In genomic region chr6:109008061-109008460, GRCh38 we compare ENCODE assay signal across 8 cellular contexts.
DNase-seq lines count a peak whose midpoint lies in the region; ATAC-seq and TF ChIP-seq lines count a peak whose summit lies in the region.

No MANE protein-coding gene starts in this region.

- peak overlapping the region; percentile 95 for H3K9ac ChIP-seq in adipocyte (ENCODE audit: low read length)

- H3K4me3 ChIP-seq in heart right ventricle (peak overlapping the region; percentile 67 to 98 (median 94)), adipocyte (ENCODE audit: low read length) (peak overlapping the region; percentile 95), lower leg skin (ENCODE audit: low read depth, poor library complexity, severe bottlenecking) (peak overlapping the region; percentile 94), uterus (peak overlapping the region; percentile 60 to 76)

- H3K9me3 ChIP-seq in heart right ventricle (no peaks in the 10 kb centered on the region), adipocyte (ENCODE audit: control insufficient read depth, low read length) (no peaks in the 10 kb centered on the region), uterus (no peaks in the 10 kb centered on the region)

- 34 to 35% methylated on average over 4 of the region's 4 CpGs for WGBS in heart right ventricle, 2 donors
- 39 to 42% methylated on average over 4 of the region's 4 CpGs for WGBS in lower leg skin, 2 donors

- H3K36me3 ChIP-seq in heart right ventricle (no peaks in the 10 kb centered on the region), adipocyte (ENCODE audit: control insufficient read depth, insufficient read depth, low read length, severe bottlenecking) (no peaks in the 10 kb centered on the region), uterus (no peaks in the 10 kb centered on the region)

- TF ChIP-seq CTCF in heart right ventricle (IDR thresholded peaks at IDR 0.05), result no peak
- no peak for TF ChIP-seq CTCF in lower leg skin (IDR thresholded peaks at IDR 0.05)
- no peak for TF ChIP-seq CTCF in uterus (IDR thresholded peaks at IDR 0.05)

- DNase-seq in heart right ventricle (no peak), Right ventricle myocardium inferior (ENCODE audit: missing footprints) (no peak), adipocyte (ENCODE audit: low read depth) (peak; percentile 12), lower leg skin (ENCODE audit: low spot score in 2 of 2) (no peak), uterus (no peak), activated gamma-delta T cell treated with Interleukin-2 at 50 U/mL for 16 hours (no peak)
- DNase-seq in stimulated activated CD4-positive, alpha-beta T cell treated with anti-CD3 and anti-CD28 coated beads, Interleukin-2, amount 100 ng/mL, for 48 hours, result no peak

- H3K27me3 ChIP-seq in heart right ventricle (no peaks in the 10 kb centered on the region), adipocyte (replicated peaks; ENCODE audit: control insufficient read depth, insufficient read depth, low read length) (no peaks in the 10 kb centered on the region), uterus (no peaks in the 10 kb centered on the region)

- ATAC-seq in heart right ventricle, result no peak
- ATAC-seq in Right ventricle myocardium inferior, result no peak
- no peak for ATAC-seq in HG02981 (IDR thresholded peaks at IDR 0.05; ENCODE audit: unreplicated experiment)

- intact Hi-C loops in heart right ventricle (cut with DNase I), result loop anchor here in 8 of 10 donors (2.0 to 10.0 kb wide), 13 partner anchors 36 to 374 kb away; partner anchors contain the start of gene CD164 (in 1 of the 8)
- intact Hi-C loops in Right ventricle myocardium inferior (cut with DNase I), result loop anchor here (2.0 to 5.0 kb wide), 3 partner anchors 63 to 106 kb away; no protein-coding TSS in a partner anchor
- intact Hi-C loops in lower leg skin (cut with DNase I; ENCODE audit: low total_unique reads), result no loop called here
- intact Hi-C loops in uterus (cut with DNase I; ENCODE audit: low total_unique reads), result loop anchor here (10.0 kb wide), 1 partner anchor 53 kb away; no protein-coding TSS in a partner anchor

- H3K27ac ChIP-seq in heart right ventricle (peak overlapping the region; percentile 91 to 98 (median 96)), uterus (peak overlapping the region; percentile 96 to 97)

- TF ChIP-seq POLR2A in lower leg skin (IDR thresholded peaks at IDR 0.05), result no peak
- TF ChIP-seq POLR2A in uterus (IDR thresholded peaks at IDR 0.05), result no peak

- peaks cover 0 to 75% (median 60%) of the 10 kb centered on the region in 9 donors for H3K4me1 ChIP-seq in heart right ventricle
- H3K4me1 ChIP-seq in adipocyte (ENCODE audit: control insufficient read depth, insufficient read depth, low read length), result peaks cover 37% of the 10 kb centered on the region
- H3K4me1 ChIP-seq in uterus, result peaks cover 0 to 2% of the 10 kb centered on the region in 2 donors
